In the genomic region with DNA sequence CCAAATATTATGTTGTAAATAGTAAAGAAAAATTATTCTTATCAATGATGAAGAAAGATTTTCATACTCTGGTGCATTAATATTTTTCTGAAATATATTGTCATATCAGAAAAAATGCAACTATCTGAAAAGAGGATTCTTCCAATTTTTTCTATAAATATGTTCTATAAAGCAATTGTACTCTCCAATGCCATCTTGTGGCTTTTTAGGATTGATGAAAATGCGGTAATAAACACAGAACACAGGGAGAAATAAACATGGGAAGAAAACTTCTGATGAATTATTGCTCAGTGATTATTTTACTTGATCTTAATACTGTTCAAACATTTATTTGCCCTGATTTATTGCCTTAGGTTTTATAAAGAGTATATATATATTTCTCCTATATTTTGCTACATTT, we compare ENCODE assay signal across 28 cellular contexts.
DNase-seq lines count a peak whose midpoint lies in the region; ATAC-seq and TF ChIP-seq lines count a peak whose summit lies in the region.
"Had no signal": no experiment of that assay in that cellular context is flagged by ENCODE, and none has a peak within 500 bp of the region (broad histone marks: within the 10 kb centered on the region; RNA-seq: fewer than 3 reads in every experiment).

No MANE protein-coding gene starts in this region.

- TF ChIP-seq POLR2A in breast epithelium (IDR thresholded peaks at IDR 0.05), result no peak

- peaks cover 0 to 5% of the 10 kb centered on the region in 2 donors for H3K9me3 ChIP-seq in breast epithelium
- H3K9me3 ChIP-seq: heart left ventricle, left ventricle myocardium inferior, sigmoid colon had no signal

- H3K4me3 ChIP-seq in breast epithelium, result no peak overlapping the region
- no peak overlapping the region for H3K4me3 ChIP-seq in cardiac fibroblast (replicated peaks in 1 of 2; ENCODE audit: low read depth in 2 of 2, low read length in 2 of 2)
- H3K4me3 ChIP-seq: BLaER1 treated with 17β-estradiol and CSF1 and Interleukin-3, amounts not matched to agents 10 nM and 100 nM; GM23248; heart left ventricle; left ventricle myocardium inferior; sigmoid colon had no signal

- TF ChIP-seq CTCF in MCF 10A (IDR thresholded peaks at IDR 0.05; ENCODE audit: unreplicated experiment) (peak; percentile 21), breast epithelium (IDR thresholded peaks at IDR 0.05) (no peak), cardiac fibroblast (IDR thresholded peaks at IDR 0.05; ENCODE audit: low read depth, low read length) (peak; percentile 20), foreskin keratinocyte (conservative IDR thresholded peaks at IDR 0.05) (peak; percentile 34)

- intact Hi-C loops in MCF 10A (cut with micrococcal nuclease) (loop anchor here (1.0 to 5.0 kb wide), 2 partner anchors 215 to 885 kb away; a partner anchor contains a TSS), breast epithelium (cut with DNase I; ENCODE audit: low total_unique reads) (no loop called here)

- BruUV-seq in MCF 10A (replicated peaks; lab: Mats Ljungman, UMichigan), result no TSS peak

- H3K4me3 Mint-ChIP-seq in MCF 10A (ENCODE audit: unreplicated experiment), result no peak overlapping the region
- H3K4me3 Mint-ChIP-seq: activated CD4-positive, alpha-beta T cell treated with anti-CD3 and anti-CD28 coated beads for 36 hours; activated naive CD4-positive, alpha-beta T cell treated with anti-CD3 and anti-CD28 coated beads for 36 hours; activated T-cell treated with anti-CD3 and anti-CD28 coated beads, Interleukin-2, amount 50 U/mL, for 72 hours; mesothelial cell of epicardium; naive thymus-derived CD8-positive, alpha-beta T cell; T-cell had no signal

- H3K27ac ChIP-seq in breast epithelium, result no peak overlapping the region
- H3K27ac ChIP-seq in foreskin keratinocyte, result no peak overlapping the region
- H3K27ac ChIP-seq: BLaER1 treated with 17β-estradiol and CSF1 and Interleukin-3, amounts not matched to agents 10 nM and 100 nM; GM23248; heart left ventricle; HL-60; left ventricle myocardium inferior; sigmoid colon had no signal

- H3K36me3 ChIP-seq in breast epithelium, result no peaks in the 10 kb centered on the region
- H3K36me3 ChIP-seq: BLaER1 treated with 17β-estradiol and CSF1 and Interleukin-3, amounts not matched to agents 10 nM and 100 nM; heart left ventricle; left ventricle myocardium inferior; sigmoid colon had no signal

- CTCF ChIA-PET in MCF 10A (lab: Yijun Ruan, JAX), result no interaction called here

- H3K4me1 ChIP-seq in breast epithelium (no peaks in the 10 kb centered on the region), foreskin keratinocyte (no peaks in the 10 kb centered on the region)
- H3K4me1 ChIP-seq: BLaER1 treated with 17β-estradiol and CSF1 and Interleukin-3, amounts not matched to agents 10 nM and 100 nM; heart left ventricle; left ventricle myocardium inferior; sigmoid colon had no signal

- no peaks in the 10 kb centered on the region for H3K4me1 Mint-ChIP-seq in MCF 10A (ENCODE audit: insufficient read depth, unreplicated experiment)
- H3K4me1 Mint-ChIP-seq: activated CD4-positive, alpha-beta T cell treated with anti-CD3 and anti-CD28 coated beads for 36 hours; naive thymus-derived CD8-positive, alpha-beta T cell; T-cell had no signal

- POLR2A ChIA-PET in MCF 10A (lab: Yijun Ruan, JAX), result no interaction called here

- no peaks in the 10 kb centered on the region for H3K9me3 Mint-ChIP-seq in MCF 10A (ENCODE audit: unreplicated experiment)

- H3K36me3 Mint-ChIP-seq in MCF 10A (ENCODE audit: insufficient read depth, unreplicated experiment), result no peaks in the 10 kb centered on the region
- H3K36me3 Mint-ChIP-seq: T-cell had no signal

- DNase-seq in MCF 10A (ENCODE audit: unreplicated experiment), result peak; percentile 5
- no peak for DNase-seq in breast epithelium (ENCODE audit: low spot score in 2 of 2)
- DNase-seq in cardiac fibroblast (ENCODE audit: low read depth in 2 of 2), result peak; percentile 1 to 4
- no peak for DNase-seq in foreskin keratinocyte
- DNase-seq in superior temporal gyrus (ENCODE audit: extremely low spot score), result peak; percentile 51
- DNase-seq in ecto neural progenitor cell (ENCODE audit: low spot score), result no peak
- DNase-seq in OCI-M2 (lab: John Stamatoyannopoulos, UW; ENCODE audit: unreplicated experiment), result no peak
- DNase-seq: activated CD4-positive, alpha-beta T cell treated with anti-CD3 and anti-CD28 coated beads for 36 hours; activated naive CD4-positive, alpha-beta T cell treated with anti-CD3 and anti-CD28 coated beads for 36 hours; activated T-cell treated with anti-CD3 and anti-CD28 coated beads, Interleukin-2, amount 50 U/mL, for 72 hours; anterior cingulate cortex; Calu3; effector CD8-positive, alpha-beta T cell; GM23248; heart left ventricle; left ventricle myocardium inferior; naive thymus-derived CD8-positive, alpha-beta T cell; NCI-H2081; NCI-H510A; posterior cingulate gyrus; sigmoid colon; T-cell had no signal

- H3K27me3 Mint-ChIP-seq in MCF 10A (ENCODE audit: insufficient read depth, unreplicated experiment), result no peaks in the 10 kb centered on the region
- H3K27me3 Mint-ChIP-seq: activated CD4-positive, alpha-beta T cell treated with anti-CD3 and anti-CD28 coated beads for 36 hours; naive thymus-derived CD8-positive, alpha-beta T cell; T-cell had no signal

- no peak for ATAC-seq in foreskin keratinocyte
- no peak for ATAC-seq in HG03280 (IDR thresholded peaks at IDR 0.05; ENCODE audit: unreplicated experiment)
- ATAC-seq: activated CD4-positive, alpha-beta T cell treated with anti-CD3 and anti-CD28 coated beads for 36 hours; activated T-cell treated with anti-CD3 and anti-CD28 coated beads, Interleukin-2, amount 50 U/mL, for 72 hours; heart left ventricle; HepG2; naive thymus-derived CD8-positive, alpha-beta T cell; Right ventricle myocardium inferior; T-cell had no signal

- H3K27me3 ChIP-seq in breast epithelium (no peaks in the 10 kb centered on the region), foreskin keratinocyte (no peaks in the 10 kb centered on the region)
- H3K27me3 ChIP-seq: BLaER1 treated with 17β-estradiol and CSF1 and Interleukin-3, amounts not matched to agents 10 nM and 100 nM; heart left ventricle; sigmoid colon had no signal

- no peak overlapping the region for H3K27ac Mint-ChIP-seq in MCF 10A (ENCODE audit: low read depth, unreplicated experiment)
- H3K27ac Mint-ChIP-seq: activated CD4-positive, alpha-beta T cell treated with anti-CD3 and anti-CD28 coated beads for 36 hours; activated naive CD4-positive, alpha-beta T cell treated with anti-CD3 and anti-CD28 coated beads for 36 hours; activated T-cell treated with anti-CD3 and anti-CD28 coated beads, Interleukin-2, amount 50 U/mL, for 72 hours; mesothelial cell of epicardium; naive thymus-derived CD8-positive, alpha-beta T cell; T-cell had no signal

Comparison
In these comparisons a context has a peak if more than half of its experiments do, and no peak if none do; other contexts are left out.
1. DNase-seq: peak in MCF 10A (single experiment), cardiac fibroblast (2 of 2) and superior temporal gyrus (single experiment); none in breast epithelium (0 of 2), foreskin keratinocyte (0 of 2), ecto neural progenitor cell (single experiment) and OCI-M2 (single experiment).
2. CTCF ChIP-seq: peak in MCF 10A (single experiment), cardiac fibroblast (single experiment) and foreskin keratinocyte (single experiment); none in breast epithelium (0 of 3).